In the genomic region with DNA sequence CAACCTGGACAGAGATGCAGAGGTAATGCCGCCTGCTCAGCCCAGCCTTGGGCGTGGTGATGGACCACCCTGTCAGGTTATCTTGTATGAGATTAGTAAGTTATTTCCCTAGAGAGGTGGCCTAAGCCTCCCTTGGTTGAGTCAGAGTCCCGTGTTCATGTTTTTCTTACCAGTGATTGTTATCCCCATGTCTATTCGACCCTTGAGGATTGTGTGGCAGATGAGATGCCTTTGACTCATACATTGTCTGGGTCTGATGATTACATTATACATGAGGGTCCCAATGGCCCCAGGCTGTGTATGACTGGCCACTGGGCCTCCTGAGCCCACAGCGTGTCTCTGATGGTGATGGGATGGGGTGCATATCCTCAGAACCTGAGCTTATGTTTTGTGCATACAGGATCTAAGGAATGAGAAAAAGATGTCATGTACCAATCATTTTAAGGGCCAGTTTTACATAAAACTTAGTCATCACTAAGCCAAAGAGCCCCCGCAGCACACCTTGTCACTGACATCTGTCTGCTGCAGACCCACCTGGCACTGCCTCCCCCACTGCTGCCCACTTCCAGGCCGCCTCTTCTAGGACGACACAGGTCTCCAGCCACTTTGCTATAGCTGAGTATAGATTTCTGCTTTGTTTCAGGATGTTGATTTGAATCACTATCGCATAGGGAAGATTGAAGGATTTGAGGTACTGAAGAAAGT, we compare ENCODE assay signal across 21 cellular contexts. TPM values are rescaled to one million over a fixed set of nuclear protein-coding genes. Genes with fewer than 3 reads are reported as not detected.
DNase-seq lines count a peak whose midpoint lies in the region; ATAC-seq, FAIRE-seq and TF ChIP-seq lines count a peak whose summit lies in the region.
"Had no signal": no experiment of that assay in that cellular context is flagged by ENCODE, and none has a peak within 500 bp of the region (broad histone marks: within the 10 kb centered on the region; RNA-seq: fewer than 3 reads in every experiment).

No MANE protein-coding gene starts in this region.

- H3K27ac Mint-ChIP-seq in natural killer cell, result no peak overlapping the region
- H3K27ac Mint-ChIP-seq: activated CD4-positive, alpha-beta memory T cell treated with anti-CD3 and anti-CD28 coated beads for 36 hours had no signal

- H3K4me1 Mint-ChIP-seq in natural killer cell, result peaks cover 0 to 16% of the 10 kb centered on the region in 2 donors

- H2AFZ ChIP-seq in HepG2 (ENCODE audit: low read length), result no peak overlapping the region
- H2AFZ ChIP-seq in MM.1S (ENCODE audit: low read length), result no peak overlapping the region

- TF ChIP-seq RAD21 in HepG2 (CRISPR knock-in tag; IDR thresholded peaks at IDR 0.05), result no peak

- TF ChIP-seq EP300 in HepG2 (IDR thresholded peaks at IDR 0.05; ENCODE audit: low read depth in 2 of 2, low read length in 2 of 2) (no peak), HepG2 (CRISPR knock-in tag; IDR thresholded peaks at IDR 0.05; ENCODE audit: borderline replicate concordance) (no peak)

- no peaks in the 10 kb centered on the region for H3K79me2 ChIP-seq in HepG2 (ENCODE audit: insufficient read depth, low read length)
- H3K79me2 ChIP-seq in MM.1S (ENCODE audit: low read length), result peaks cover 6% of the 10 kb centered on the region; the same call in 1 of the 2 replicates

- H3K9ac ChIP-seq in HepG2 (ENCODE audit: insufficient read depth, low read depth, low read length) (no peak overlapping the region), MM.1S (ENCODE audit: low read length) (no peak overlapping the region)

- TF ChIP-seq POLR2A in HepG2 (IDR thresholded peaks at IDR 0.05; ENCODE audit: insufficient read depth in 1 of 2, low read depth in 2 of 2, low read length in 2 of 2) (no peak), right lobe of liver (IDR thresholded peaks at IDR 0.05) (no peak)

- CTCF ChIA-PET in HepG2 (lab: Yijun Ruan, JAX; ENCODE audit: low intra/inter-chr PET ratio, low total read pairs), result no interaction called here

- ATAC-seq in HepG2 (no peak), right lobe of liver (no peak), natural killer cell (no peak)
- ATAC-seq: activated T-cell treated with anti-CD3 and anti-CD28 coated beads, Interleukin-2, amount 50 U/mL, for 4 hours had no signal

- H3K36me3 ChIP-seq in HepG2 (replicated peaks in 1 of 2; ENCODE audit: control insufficient read depth in 1 of 2, insufficient read depth in 2 of 2, low read length in 2 of 2), result peaks cover 19 to 51% of the 10 kb centered on the region in 2 experiments
- peaks cover 0 to 38% (median 15%) of the 10 kb centered on the region in 4 donors for H3K36me3 ChIP-seq in right lobe of liver
- peaks cover 9% of the 10 kb centered on the region for H3K36me3 ChIP-seq in brain microvascular endothelial cell (replicated peaks)
- H3K36me3 ChIP-seq in MM.1S (replicated peaks; ENCODE audit: insufficient read depth, low read length), result no peaks in the 10 kb centered on the region

- no peaks in the 10 kb centered on the region for H3K36me3 Mint-ChIP-seq in natural killer cell

- no TSS peak for BruUV-seq in HepG2 (replicated peaks; lab: Mats Ljungman, UMichigan)

- DNase-seq in HepG2 (ENCODE audit: low spot score), result no peak
- DNase-seq in right lobe of liver, result no peak
- peak; percentile 84 for DNase-seq in brain microvascular endothelial cell
- peak; percentile 64 for DNase-seq in iris pigment epithelial cell (ENCODE audit: low read depth)
- DNase-seq in natural killer cell, result no peak
- no peak for DNase-seq in MM.1S
- DNase-seq in OCI-M2 (lab: John Stamatoyannopoulos, UW; ENCODE audit: unreplicated experiment), result no peak
- no peak for DNase-seq in NAMALWA (ENCODE audit: low spot score)
- DNase-seq: 8988T; activated CD4-positive, alpha-beta memory T cell treated with anti-CD3 and anti-CD28 coated beads for 36 hours; activated T-cell treated with anti-CD3 and anti-CD28 coated beads, Interleukin-2, amount 50 U/mL, for 4 hours; effector CD8-positive, alpha-beta T cell; foreskin melanocyte; Karpas-422; left ventricle myocardium inferior; NCI-H1436; stimulated activated CD4-positive, alpha-beta T cell treated with anti-CD3 and anti-CD28 coated beads, Interleukin-4, amount 100 ng/mL, for 4 hours; stimulated activated CD8-positive, alpha-beta memory T cell treated with anti-CD3 and anti-CD28 coated beads, Interleukin-4, amount 100 ng/mL, for 48 hours; tibial artery had no signal

- WGBS in HepG2 (ENCODE audit: low lambda C conversion rate), result 95% methylated on average over 9 of the region's 9 CpGs
- WGBS in right lobe of liver (ENCODE audit: insufficient coverage, low coverage, low lambda C conversion rate, missing lambda C conversion rate), result 91% methylated on average over 8 of the region's 9 CpGs

- H3K9me3 ChIP-seq in HepG2 (ENCODE audit: low read length), result no peaks in the 10 kb centered on the region
- H3K9me3 ChIP-seq in right lobe of liver, result no peaks in the 10 kb centered on the region
- no peaks in the 10 kb centered on the region for H3K9me3 ChIP-seq in MM.1S (replicated peaks; ENCODE audit: insufficient read depth, low read length)
- H3K9me3 ChIP-seq: left ventricle myocardium inferior, tibial artery had no signal

- no peaks in the 10 kb centered on the region for H4K20me1 ChIP-seq in HepG2 (ENCODE audit: insufficient read depth, low read length)
- H4K20me1 ChIP-seq in MM.1S (ENCODE audit: insufficient read depth, low read length), result no peaks in the 10 kb centered on the region

- H3K4me3 Mint-ChIP-seq in natural killer cell, result no peak overlapping the region
- H3K4me3 Mint-ChIP-seq: activated CD4-positive, alpha-beta memory T cell treated with anti-CD3 and anti-CD28 coated beads for 36 hours; activated T-cell treated with anti-CD3 and anti-CD28 coated beads, Interleukin-2, amount 50 U/mL, for 4 hours; CD14-positive monocyte had no signal

- H3K4me3 ChIP-seq in HepG2 (replicated peaks in 1 of 3; ENCODE audit: insufficient read depth in 1 of 3, low read depth in 2 of 3, low read length in 3 of 3), result no peak overlapping the region
- H3K4me3 ChIP-seq in right lobe of liver, result no peak overlapping the region
- no peak overlapping the region for H3K4me3 ChIP-seq in brain microvascular endothelial cell (ENCODE audit: low read depth, low read length)
- no peak overlapping the region for H3K4me3 ChIP-seq in MM.1S (ENCODE audit: low read length)
- H3K4me3 ChIP-seq: left ventricle myocardium inferior, skin epidermis, tibial artery had no signal

- no peaks in the 10 kb centered on the region for H3K4me1 ChIP-seq in HepG2 (ENCODE audit: insufficient read depth, low read length)
- no peaks in the 10 kb centered on the region for H3K4me1 ChIP-seq in right lobe of liver
- H3K4me1 ChIP-seq in MM.1S (ENCODE audit: low read length), result no peaks in the 10 kb centered on the region

- H3K9me2 ChIP-seq in MM.1S (replicated peaks; ENCODE audit: insufficient read depth, low read length), result no peaks in the 10 kb centered on the region

- H3K27me3 Mint-ChIP-seq in natural killer cell (ENCODE audit: low read depth in 2 of 2), result no peaks in the 10 kb centered on the region
- H3K27me3 Mint-ChIP-seq: activated CD4-positive, alpha-beta memory T cell treated with anti-CD3 and anti-CD28 coated beads for 36 hours had no signal

- in situ Hi-C loops in HepG2 (cut with HindIII; ENCODE audit: extremely low pct_ligation_motif_present, low pct_unique_long_range_greater_than_20kb), result no loop called here
- in situ Hi-C loops in brain microvascular endothelial cell (cut with HindIII; ENCODE audit: low pct_ligation_motif_present, low sequenced_read_pairs), result no loop called here

- no peaks in the 10 kb centered on the region for H3F3A ChIP-seq in MM.1S (ENCODE audit: insufficient read depth, low read length)

- H3K27ac ChIP-seq in HepG2 (ENCODE audit: extremely low read length, insufficient read depth, low read length) (no peak overlapping the region), right lobe of liver (no peak overlapping the region), brain microvascular endothelial cell (peak overlapping the region; percentile 47), MM.1S (ENCODE audit: low read length) (no peak overlapping the region)
- H3K27ac ChIP-seq: left ventricle myocardium inferior, skin epidermis, tibial artery had no signal

- H3K9me3 Mint-ChIP-seq in natural killer cell, result no peaks in the 10 kb centered on the region
- H3K9me3 Mint-ChIP-seq: activated CD4-positive, alpha-beta memory T cell treated with anti-CD3 and anti-CD28 coated beads for 36 hours; activated T-cell treated with anti-CD3 and anti-CD28 coated beads, Interleukin-2, amount 50 U/mL, for 4 hours; CD14-positive monocyte had no signal

- intact Hi-C loops in HepG2 (cut with micrococcal nuclease; ENCODE audit: unreplicated experiment) (no loop called here), right lobe of liver (cut with DNase I) (no loop called here), natural killer cell (cut with micrococcal nuclease) (no loop called here)

- H3K27me3 ChIP-seq in HepG2 (ENCODE audit: control insufficient read depth in 1 of 2, insufficient read depth in 2 of 2, low read length in 2 of 2) (no peaks in the 10 kb centered on the region), right lobe of liver (no peaks in the 10 kb centered on the region), brain microvascular endothelial cell (replicated peaks) (no peaks in the 10 kb centered on the region), MM.1S (replicated peaks; ENCODE audit: insufficient read depth, low read length) (no peaks in the 10 kb centered on the region)
- H3K27me3 ChIP-seq: tibial artery had no signal

- H3K4me2 ChIP-seq in HepG2 (ENCODE audit: low read depth, low read length) (no peak overlapping the region), MM.1S (ENCODE audit: low read depth, low read length) (no peak overlapping the region)

- TF ChIP-seq CTCF in HepG2 (CRISPR knock-in tag; IDR thresholded peaks at IDR 0.05), result no peak
- no peak for TF ChIP-seq CTCF in right lobe of liver (IDR thresholded peaks at IDR 0.05)
- TF ChIP-seq CTCF in brain microvascular endothelial cell (IDR thresholded peaks at IDR 0.05; ENCODE audit: low read depth, low read length, missing control alignments), result no peak
- TF ChIP-seq CTCF in natural killer cell (IDR thresholded peaks at IDR 0.05), result no peak
- TF ChIP-seq CTCF in MM.1S (IDR thresholded peaks at IDR 0.05; ENCODE audit: low read length), result no peak

- FAIRE-seq in HepG2 (lab: Jason Lieb, UNC), result no peak

- POLR2A ChIA-PET in HepG2 (lab: Yijun Ruan, JAX), result no interaction called here

RNA-seq across cellular contexts. Expression of gene PPP1R7, which starts 7.7 kb away (rescaled TPM):
- 67.9 and 77.2 TPM in 2 replicates for total RNA-seq in HepG2 (2016; rRNA removed; fragmentation: Illumina TruSeq; extraction: Trizol)
- 27.7 and 40.5 TPM in 2 replicates for total RNA-seq in HepG2 (2016; cell fraction: cytosol; rRNA removed; fragmentation: Illumina TruSeq; extraction: Trizol; ENCODE audit: low read depth)
- total RNA-seq in HepG2 (2016; cell fraction: insoluble cytoplasmic fraction; rRNA removed; fragmentation: Illumina TruSeq; extraction: Trizol), result 78.8 and 81.3 TPM in 2 replicates
- 33.9 and 34.7 TPM in 2 replicates for total RNA-seq in HepG2 (2016; cell fraction: membrane; rRNA removed; fragmentation: Illumina TruSeq; extraction: Trizol)
- 31.6 and 35.8 TPM in 2 replicates for total RNA-seq in HepG2 (2016; cell fraction: nucleus; rRNA removed; fragmentation: Illumina TruSeq; extraction: Trizol)
- 27.4 and 33.3 TPM in 2 replicates for polyA plus RNA-seq in HepG2 (2011; rRNA removed)
- polyA plus RNA-seq in HepG2 (2011; cell fraction: cytosol; rRNA removed), result 19.4 and 25.1 TPM in 2 replicates
- 14.7 and 16.8 TPM in 2 replicates for polyA plus RNA-seq in HepG2 (2011; cell fraction: nucleus; rRNA removed)
- polyA plus RNA-seq in HepG2 (2012), result 43.0 and 56.8 TPM in 2 replicates
- 29.9 and 37.7 TPM in 2 replicates for polyA plus RNA-seq in HepG2 (2016; cell fraction: cytosol; fragmentation: Illumina TruSeq; extraction: Trizol; ENCODE audit: low read depth)
- 99.4 and 106 TPM in 2 replicates for polyA plus RNA-seq in HepG2 (2016; cell fraction: insoluble cytoplasmic fraction; fragmentation: Illumina TruSeq; extraction: Trizol; ENCODE audit: low read depth)
- 34.4 and 34.7 TPM in 2 replicates for polyA plus RNA-seq in HepG2 (2016; cell fraction: membrane; fragmentation: Illumina TruSeq; extraction: Trizol; ENCODE audit: low read depth)
- polyA plus RNA-seq in HepG2 (2016; cell fraction: nucleus; fragmentation: Illumina TruSeq; extraction: Trizol; ENCODE audit: insufficient read depth, low read depth), result 52.8 and 60.1 TPM in 2 replicates
- 22.5 and 25.7 TPM in 2 replicates for polyA minus RNA-seq in HepG2 (2011; rRNA and poly(A)+ RNA removed; ENCODE audit: low replicate concordance)
- 18.4 and 24.7 TPM in 2 replicates for polyA minus RNA-seq in HepG2 (2011; cell fraction: cytosol; rRNA and poly(A)+ RNA removed)
- polyA minus RNA-seq in HepG2 (2011; cell fraction: nucleus; rRNA and poly(A)+ RNA removed), result 24.0 and 27.0 TPM in 2 replicates
- 10 to 100 TPM; 27.8 to 35.7 (median 29.5) TPM for total RNA-seq in right lobe of liver
- total RNA-seq in natural killer cell, result 10 to 100 TPM; 57.8 to 66.3 (median 60.4) TPM

RNA-seq across cellular contexts. Expression of gene PASK, which starts 8.7 kb away (rescaled TPM):
- 16.0 and 17.0 TPM in 2 replicates for total RNA-seq in HepG2 (2016; rRNA removed; fragmentation: Illumina TruSeq; extraction: Trizol)
- total RNA-seq in HepG2 (2016; cell fraction: cytosol; rRNA removed; fragmentation: Illumina TruSeq; extraction: Trizol; ENCODE audit: low read depth), result 18.0 and 28.0 TPM in 2 replicates
- total RNA-seq in HepG2 (2016; cell fraction: insoluble cytoplasmic fraction; rRNA removed; fragmentation: Illumina TruSeq; extraction: Trizol), result 14.4 and 17.9 TPM in 2 replicates
- total RNA-seq in HepG2 (2016; cell fraction: membrane; rRNA removed; fragmentation: Illumina TruSeq; extraction: Trizol), result 5.9 and 7.8 TPM in 2 replicates
- 22.6 and 27.5 TPM in 2 replicates for total RNA-seq in HepG2 (2016; cell fraction: nucleus; rRNA removed; fragmentation: Illumina TruSeq; extraction: Trizol)
- 6.9 and 7.1 TPM in 2 replicates for polyA plus RNA-seq in HepG2 (2011; rRNA removed)
- 2.1 and 4.1 TPM in 2 replicates for polyA plus RNA-seq in HepG2 (2011; cell fraction: cytosol; rRNA removed)
- polyA plus RNA-seq in HepG2 (2011; cell fraction: nucleus; rRNA removed), result 36.3 and 40.3 TPM in 2 replicates
- polyA plus RNA-seq in HepG2 (2012), result 6.8 and 9.6 TPM in 2 replicates
- polyA plus RNA-seq in HepG2 (2016; cell fraction: cytosol; fragmentation: Illumina TruSeq; extraction: Trizol; ENCODE audit: low read depth), result 0.79 and 1.0 TPM in 2 replicates
- polyA plus RNA-seq in HepG2 (2016; cell fraction: insoluble cytoplasmic fraction; fragmentation: Illumina TruSeq; extraction: Trizol; ENCODE audit: low read depth), result 9.2 and 11.1 TPM in 2 replicates
- polyA plus RNA-seq in HepG2 (2016; cell fraction: membrane; fragmentation: Illumina TruSeq; extraction: Trizol; ENCODE audit: low read depth), result 1.7 and 2.3 TPM in 2 replicates
- 79.4 and 83.7 TPM in 2 replicates for polyA plus RNA-seq in HepG2 (2016; cell fraction: nucleus; fragmentation: Illumina TruSeq; extraction: Trizol; ENCODE audit: insufficient read depth, low read depth)
- polyA minus RNA-seq in HepG2 (2011; rRNA and poly(A)+ RNA removed; ENCODE audit: low replicate concordance), result 28.2 and 32.5 TPM in 2 replicates
- 3.7 and 15.6 TPM in 2 replicates for polyA minus RNA-seq in HepG2 (2011; cell fraction: cytosol; rRNA and poly(A)+ RNA removed)
- 10.7 and 14.4 TPM in 2 replicates for polyA minus RNA-seq in HepG2 (2011; cell fraction: nucleus; rRNA and poly(A)+ RNA removed)
- 1 to 10 TPM; 2.0 to 4.2 (median 3.4) TPM for total RNA-seq in right lobe of liver
- 10 to 100 TPM; 27.9 to 45.2 (median 36.2) TPM for total RNA-seq in natural killer cell

RNA-seq across cellular contexts. Expression of gene ANO7, which starts 30.5 kb away (rescaled TPM):
- total RNA-seq in HepG2 (2016; rRNA removed; fragmentation: Illumina TruSeq; extraction: Trizol) (3.7 and 4.9 TPM in 2 replicates), right lobe of liver (1 to 10 TPM in 3 of 6 experiments, under 1 TPM in 3; 0.61 to 2.4 (median 0.97) TPM), natural killer cell (1 to 10 TPM in 2 of 3 donors, under 1 TPM in 1; 0.97 to 1.4 (median 1.1) TPM)
- total RNA-seq in HepG2 (2016; cell fraction: cytosol; rRNA removed; fragmentation: Illumina TruSeq; extraction: Trizol; ENCODE audit: low read depth), result 1.7 and 1.9 TPM in 2 replicates
- 2.9 and 5.5 TPM in 2 replicates for total RNA-seq in HepG2 (2016; cell fraction: insoluble cytoplasmic fraction; rRNA removed; fragmentation: Illumina TruSeq; extraction: Trizol)
- 3.2 and 4.1 TPM in 2 replicates for total RNA-seq in HepG2 (2016; cell fraction: membrane; rRNA removed; fragmentation: Illumina TruSeq; extraction: Trizol)
- total RNA-seq in HepG2 (2016; cell fraction: nucleus; rRNA removed; fragmentation: Illumina TruSeq; extraction: Trizol), result 4.7 and 5.1 TPM in 2 replicates
- polyA plus RNA-seq in HepG2 (2011; rRNA removed), result 4.1 and 4.9 TPM in 2 replicates
- 2.9 and 3.9 TPM in 2 replicates for polyA plus RNA-seq in HepG2 (2011; cell fraction: cytosol; rRNA removed)
- polyA plus RNA-seq in HepG2 (2011; cell fraction: nucleus; rRNA removed), result 29.8 and 33.6 TPM in 2 replicates
- 8.8 and 10.8 TPM in 2 replicates for polyA plus RNA-seq in HepG2 (2012)
- 3.3 and 3.8 TPM in 2 replicates for polyA plus RNA-seq in HepG2 (2016; cell fraction: cytosol; fragmentation: Illumina TruSeq; extraction: Trizol; ENCODE audit: low read depth)
- 7.5 and 11.5 TPM in 2 replicates for polyA plus RNA-seq in HepG2 (2016; cell fraction: insoluble cytoplasmic fraction; fragmentation: Illumina TruSeq; extraction: Trizol; ENCODE audit: low read depth)
- 7.5 and 8.6 TPM in 2 replicates for polyA plus RNA-seq in HepG2 (2016; cell fraction: membrane; fragmentation: Illumina TruSeq; extraction: Trizol; ENCODE audit: low read depth)
- polyA plus RNA-seq in HepG2 (2016; cell fraction: nucleus; fragmentation: Illumina TruSeq; extraction: Trizol; ENCODE audit: insufficient read depth, low read depth), result 14.9 and 15.8 TPM in 2 replicates
- polyA minus RNA-seq in HepG2 (2011; rRNA and poly(A)+ RNA removed; ENCODE audit: low replicate concordance), result 1.1 and 16.7 TPM in 2 replicates
- polyA minus RNA-seq in HepG2 (2011; cell fraction: cytosol; rRNA and poly(A)+ RNA removed), result 5.1 and 8.4 TPM in 2 replicates
- polyA minus RNA-seq in HepG2 (2011; cell fraction: nucleus; rRNA and poly(A)+ RNA removed), result 13.8 and 18.4 TPM in 2 replicates
- polyA plus RNA-seq: CD14-positive monocyte had no signal

RNA-seq across cellular contexts. Expression of gene MTERF4, which starts 55.9 kb away (rescaled TPM):
- 59.8 and 61.5 TPM in 2 replicates for total RNA-seq in HepG2 (2016; rRNA removed; fragmentation: Illumina TruSeq; extraction: Trizol)
- total RNA-seq in HepG2 (2016; cell fraction: cytosol; rRNA removed; fragmentation: Illumina TruSeq; extraction: Trizol; ENCODE audit: low read depth), result 20.2 and 20.4 TPM in 2 replicates
- total RNA-seq in HepG2 (2016; cell fraction: insoluble cytoplasmic fraction; rRNA removed; fragmentation: Illumina TruSeq; extraction: Trizol), result 57.2 and 63.4 TPM in 2 replicates
- 27.2 and 28.3 TPM in 2 replicates for total RNA-seq in HepG2 (2016; cell fraction: membrane; rRNA removed; fragmentation: Illumina TruSeq; extraction: Trizol)
- total RNA-seq in HepG2 (2016; cell fraction: nucleus; rRNA removed; fragmentation: Illumina TruSeq; extraction: Trizol), result 47.3 and 61.7 TPM in 2 replicates
- 37.1 and 50.5 TPM in 2 replicates for polyA plus RNA-seq in HepG2 (2011; rRNA removed)
- polyA plus RNA-seq in HepG2 (2011; cell fraction: cytosol; rRNA removed), result 29.8 and 33.1 TPM in 2 replicates
- polyA plus RNA-seq in HepG2 (2011; cell fraction: nucleus; rRNA removed), result 71.5 and 77.4 TPM in 2 replicates
- polyA plus RNA-seq in HepG2 (2012), result 27.8 and 38.2 TPM in 2 replicates
- polyA plus RNA-seq in HepG2 (2016; cell fraction: cytosol; fragmentation: Illumina TruSeq; extraction: Trizol; ENCODE audit: low read depth), result 18.2 and 22.9 TPM in 2 replicates
- 67.1 and 69.1 TPM in 2 replicates for polyA plus RNA-seq in HepG2 (2016; cell fraction: insoluble cytoplasmic fraction; fragmentation: Illumina TruSeq; extraction: Trizol; ENCODE audit: low read depth)
- 20.0 and 22.3 TPM in 2 replicates for polyA plus RNA-seq in HepG2 (2016; cell fraction: membrane; fragmentation: Illumina TruSeq; extraction: Trizol; ENCODE audit: low read depth)
- 82.3 and 82.6 TPM in 2 replicates for polyA plus RNA-seq in HepG2 (2016; cell fraction: nucleus; fragmentation: Illumina TruSeq; extraction: Trizol; ENCODE audit: insufficient read depth, low read depth)
- 31.6 and 46.9 TPM in 2 replicates for polyA minus RNA-seq in HepG2 (2011; rRNA and poly(A)+ RNA removed; ENCODE audit: low replicate concordance)
- polyA minus RNA-seq in HepG2 (2011; cell fraction: cytosol; rRNA and poly(A)+ RNA removed), result 15.7 and 20.7 TPM in 2 replicates
- polyA minus RNA-seq in HepG2 (2011; cell fraction: nucleus; rRNA and poly(A)+ RNA removed), result 76.1 and 79.6 TPM in 2 replicates
- 10 to 100 TPM; 12.1 to 26.3 (median 17.0) TPM for total RNA-seq in right lobe of liver
- 10 to 100 TPM; 38.9 to 45.5 (median 39.2) TPM for total RNA-seq in natural killer cell

Comparison
In these comparisons a context has a peak if more than half of its experiments do, and no peak if none do; other contexts are left out.
1. DNase-seq: peak in brain microvascular endothelial cell (single experiment) and iris pigment epithelial cell (single experiment); none in HepG2 (single experiment), right lobe of liver (0 of 3), natural killer cell (single experiment), MM.1S (single experiment), OCI-M2 (single experiment) and NAMALWA (single experiment).